1 cellular context compared by ENCODE assay signal in the genomic region with DNA sequence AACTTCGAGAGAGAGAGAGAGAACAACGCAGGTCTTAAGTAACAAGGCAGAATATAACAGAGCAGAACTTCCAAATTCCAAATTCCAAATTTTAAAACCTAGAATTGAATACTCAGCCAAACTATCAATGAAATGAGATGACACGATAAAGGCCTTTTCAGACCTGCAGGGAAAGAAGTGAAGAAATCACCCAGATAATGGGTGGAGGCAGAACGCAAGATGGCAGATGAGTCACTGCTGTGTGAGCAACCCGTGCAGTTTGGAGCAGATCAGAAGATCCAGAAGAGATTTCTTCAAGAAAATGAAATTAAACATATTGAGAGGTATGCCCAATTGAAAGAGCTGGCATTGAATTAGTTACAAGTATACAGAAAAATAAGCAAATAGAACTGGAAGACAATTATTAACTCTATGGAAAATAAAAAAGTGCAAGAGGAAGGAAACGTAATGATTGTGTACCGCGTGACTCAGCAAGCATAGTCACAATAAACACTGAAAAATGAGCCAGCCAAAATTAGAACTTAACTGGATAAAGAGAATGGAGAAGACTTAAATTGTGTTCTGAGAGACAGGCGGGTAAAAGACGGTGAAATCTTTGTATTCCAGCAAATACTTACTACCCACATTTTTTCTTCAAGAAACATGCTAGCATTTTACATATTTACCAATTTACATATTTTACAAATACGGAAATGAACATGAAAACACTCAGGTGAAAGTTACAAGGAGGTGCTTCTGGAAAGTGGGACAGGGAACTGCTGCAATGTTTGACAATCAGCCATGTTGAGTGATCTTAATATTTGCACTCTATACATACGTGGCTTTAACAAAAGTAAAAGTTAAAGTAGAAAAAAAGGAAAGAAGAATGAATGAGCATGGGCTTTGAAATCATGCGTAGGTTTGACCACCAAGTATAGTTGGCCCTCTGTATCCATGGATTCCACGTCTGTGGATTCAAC.
TF ChIP-seq lines count a peak whose summit lies in the region.

No MANE protein-coding gene starts in this region.

TF ChIP-seq in K562, 482 proteins besides CTCF, POLR2A, EP300 and RAD21 (continued from another document):
- TF ChIP-seq, protein P1, sequence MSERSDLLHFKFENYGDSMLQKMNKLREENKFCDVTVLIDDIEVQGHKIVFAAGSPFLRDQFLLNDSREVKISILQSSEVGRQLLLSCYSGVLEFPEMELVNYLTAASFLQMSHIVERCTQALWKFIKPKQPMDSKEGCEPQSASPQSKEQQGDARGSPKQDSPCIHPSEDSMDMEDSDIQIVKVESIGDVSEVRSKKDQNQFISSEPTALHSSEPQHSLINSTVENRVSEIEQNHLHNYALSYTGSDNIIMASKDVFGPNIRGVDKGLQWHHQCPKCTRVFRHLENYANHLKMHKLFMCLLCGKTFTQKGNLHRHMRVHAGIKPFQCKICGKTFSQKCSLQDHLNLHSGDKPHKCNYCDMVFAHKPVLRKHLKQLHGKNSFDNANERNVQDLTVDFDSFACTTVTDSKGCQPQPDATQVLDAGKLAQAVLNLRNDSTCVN (CRISPR knock-in tag; IDR thresholded peaks at IDR 0.05), result peak; percentile 75; the same call in 1 of the 2 replicates
- TF ChIP-seq, protein P2, sequence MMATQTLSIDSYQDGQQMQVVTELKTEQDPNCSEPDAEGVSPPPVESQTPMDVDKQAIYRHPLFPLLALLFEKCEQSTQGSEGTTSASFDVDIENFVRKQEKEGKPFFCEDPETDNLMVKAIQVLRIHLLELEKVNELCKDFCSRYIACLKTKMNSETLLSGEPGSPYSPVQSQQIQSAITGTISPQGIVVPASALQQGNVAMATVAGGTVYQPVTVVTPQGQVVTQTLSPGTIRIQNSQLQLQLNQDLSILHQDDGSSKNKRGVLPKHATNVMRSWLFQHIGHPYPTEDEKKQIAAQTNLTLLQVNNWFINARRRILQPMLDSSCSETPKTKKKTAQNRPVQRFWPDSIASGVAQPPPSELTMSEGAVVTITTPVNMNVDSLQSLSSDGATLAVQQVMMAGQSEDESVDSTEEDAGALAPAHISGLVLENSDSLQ (IDR thresholded peaks at IDR 0.05), result peak; percentile 39; the same call in 1 of the 2 replicates
- TF ChIP-seq, protein P3, sequence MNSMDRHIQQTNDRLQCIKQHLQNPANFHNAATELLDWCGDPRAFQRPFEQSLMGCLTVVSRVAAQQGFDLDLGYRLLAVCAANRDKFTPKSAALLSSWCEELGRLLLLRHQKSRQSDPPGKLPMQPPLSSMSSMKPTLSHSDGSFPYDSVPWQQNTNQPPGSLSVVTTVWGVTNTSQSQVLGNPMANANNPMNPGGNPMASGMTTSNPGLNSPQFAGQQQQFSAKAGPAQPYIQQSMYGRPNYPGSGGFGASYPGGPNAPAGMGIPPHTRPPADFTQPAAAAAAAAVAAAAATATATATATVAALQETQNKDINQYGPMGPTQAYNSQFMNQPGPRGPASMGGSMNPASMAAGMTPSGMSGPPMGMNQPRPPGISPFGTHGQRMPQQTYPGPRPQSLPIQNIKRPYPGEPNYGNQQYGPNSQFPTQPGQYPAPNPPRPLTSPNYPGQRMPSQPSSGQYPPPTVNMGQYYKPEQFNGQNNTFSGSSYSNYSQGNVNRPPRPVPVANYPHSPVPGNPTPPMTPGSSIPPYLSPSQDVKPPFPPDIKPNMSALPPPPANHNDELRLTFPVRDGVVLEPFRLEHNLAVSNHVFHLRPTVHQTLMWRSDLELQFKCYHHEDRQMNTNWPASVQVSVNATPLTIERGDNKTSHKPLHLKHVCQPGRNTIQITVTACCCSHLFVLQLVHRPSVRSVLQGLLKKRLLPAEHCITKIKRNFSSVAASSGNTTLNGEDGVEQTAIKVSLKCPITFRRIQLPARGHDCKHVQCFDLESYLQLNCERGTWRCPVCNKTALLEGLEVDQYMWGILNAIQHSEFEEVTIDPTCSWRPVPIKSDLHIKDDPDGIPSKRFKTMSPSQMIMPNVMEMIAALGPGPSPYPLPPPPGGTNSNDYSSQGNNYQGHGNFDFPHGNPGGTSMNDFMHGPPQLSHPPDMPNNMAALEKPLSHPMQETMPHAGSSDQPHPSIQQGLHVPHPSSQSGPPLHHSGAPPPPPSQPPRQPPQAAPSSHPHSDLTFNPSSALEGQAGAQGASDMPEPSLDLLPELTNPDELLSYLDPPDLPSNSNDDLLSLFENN (IDR thresholded peaks at IDR 0.05; ENCODE audit: low read depth in 2 of 2, low read length in 2 of 2), result no peak
- peak; percentile 51; the same call in 1 of the 2 replicates for TF ChIP-seq ZNF668 (CRISPR knock-in tag; IDR thresholded peaks at IDR 0.05)
- TF ChIP-seq ZNF583 (CRISPR knock-in tag; IDR thresholded peaks at IDR 0.05), result 0 out of 2 replicates have a peak, but pooled peaks have one; percentile 44
- TF ChIP-seq, protein P4, sequence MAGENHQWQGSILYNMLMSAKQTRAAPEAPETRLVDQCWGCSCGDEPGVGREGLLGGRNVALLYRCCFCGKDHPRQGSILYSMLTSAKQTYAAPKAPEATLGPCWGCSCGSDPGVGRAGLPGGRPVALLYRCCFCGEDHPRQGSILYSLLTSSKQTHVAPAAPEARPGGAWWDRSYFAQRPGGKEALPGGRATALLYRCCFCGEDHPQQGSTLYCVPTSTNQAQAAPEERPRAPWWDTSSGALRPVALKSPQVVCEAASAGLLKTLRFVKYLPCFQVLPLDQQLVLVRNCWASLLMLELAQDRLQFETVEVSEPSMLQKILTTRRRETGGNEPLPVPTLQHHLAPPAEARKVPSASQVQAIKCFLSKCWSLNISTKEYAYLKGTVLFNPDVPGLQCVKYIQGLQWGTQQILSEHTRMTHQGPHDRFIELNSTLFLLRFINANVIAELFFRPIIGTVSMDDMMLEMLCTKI (IDR thresholded peaks at IDR 0.05; ENCODE audit: partially characterized antibody), result no peak
- TF ChIP-seq, protein P5, sequence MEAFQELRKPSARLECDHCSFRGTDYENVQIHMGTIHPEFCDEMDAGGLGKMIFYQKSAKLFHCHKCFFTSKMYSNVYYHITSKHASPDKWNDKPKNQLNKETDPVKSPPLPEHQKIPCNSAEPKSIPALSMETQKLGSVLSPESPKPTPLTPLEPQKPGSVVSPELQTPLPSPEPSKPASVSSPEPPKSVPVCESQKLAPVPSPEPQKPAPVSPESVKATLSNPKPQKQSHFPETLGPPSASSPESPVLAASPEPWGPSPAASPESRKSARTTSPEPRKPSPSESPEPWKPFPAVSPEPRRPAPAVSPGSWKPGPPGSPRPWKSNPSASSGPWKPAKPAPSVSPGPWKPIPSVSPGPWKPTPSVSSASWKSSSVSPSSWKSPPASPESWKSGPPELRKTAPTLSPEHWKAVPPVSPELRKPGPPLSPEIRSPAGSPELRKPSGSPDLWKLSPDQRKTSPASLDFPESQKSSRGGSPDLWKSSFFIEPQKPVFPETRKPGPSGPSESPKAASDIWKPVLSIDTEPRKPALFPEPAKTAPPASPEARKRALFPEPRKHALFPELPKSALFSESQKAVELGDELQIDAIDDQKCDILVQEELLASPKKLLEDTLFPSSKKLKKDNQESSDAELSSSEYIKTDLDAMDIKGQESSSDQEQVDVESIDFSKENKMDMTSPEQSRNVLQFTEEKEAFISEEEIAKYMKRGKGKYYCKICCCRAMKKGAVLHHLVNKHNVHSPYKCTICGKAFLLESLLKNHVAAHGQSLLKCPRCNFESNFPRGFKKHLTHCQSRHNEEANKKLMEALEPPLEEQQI (IDR thresholded peaks at IDR 0.05), result no peak
- peak; percentile 82 for TF ChIP-seq ELF4 (CRISPR knock-in tag; IDR thresholded peaks at IDR 0.05)
